8 cellular contexts compared by ENCODE assay signal in the genomic region with DNA sequence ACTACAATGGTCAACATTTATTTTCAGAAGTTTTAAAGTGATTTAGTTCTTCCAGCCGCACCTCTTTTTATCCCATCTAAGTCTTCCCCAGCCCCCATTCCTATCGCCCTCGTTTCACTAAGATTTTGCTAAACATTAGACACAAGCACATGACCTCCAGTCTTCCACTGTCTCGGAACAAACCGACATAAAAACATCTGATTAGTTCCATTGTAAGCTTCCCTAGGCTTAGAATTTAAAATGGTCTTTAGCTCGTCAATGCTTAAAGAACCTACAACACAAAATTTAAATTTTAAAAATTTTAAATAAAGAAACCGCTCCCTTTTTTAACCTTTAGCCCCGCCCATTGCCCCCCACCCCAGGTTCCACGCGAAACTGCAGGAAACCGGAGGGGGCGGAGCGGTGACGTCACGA. TPM values are rescaled to one million over a fixed set of nuclear protein-coding genes. Genes with fewer than 3 reads are reported as not detected.
A peak's percentile ranks its signal among the peaks of the same experiment; 100 is the strongest.
DNase-seq lines count a peak whose midpoint lies in the region; ATAC-seq and TF ChIP-seq lines count a peak whose summit lies in the region.

No MANE protein-coding gene starts in this region.

- H3K4me1 ChIP-seq in PC-9 (replicated peaks; ENCODE audit: insufficient read depth): peaks cover 17% of the 10 kb centered on the region
- H3K4me1 ChIP-seq in left lung: peaks cover 0 to 23% of the 10 kb centered on the region in 2 donors

- no peak for TF ChIP-seq CTCF in PC-9 (conservative IDR thresholded peaks at IDR 0.05)
- TF ChIP-seq CTCF in astrocyte of the spinal cord (IDR thresholded peaks at IDR 0.05; ENCODE audit: low read depth, low read length): no peak
- no peak for TF ChIP-seq CTCF in left lung (IDR thresholded peaks at IDR 0.05)

- intact Hi-C loops in PC-9 (cut with micrococcal nuclease; ENCODE audit: unreplicated experiment) (loop anchor here (1.0 to 5.0 kb wide), 7 partner anchors 38 to 169 kb away; a partner anchor contains a TSS), left lung (cut with DNase I) (no loop called here)

- no TSS peak for BruUV-seq in PC-9 (replicated peaks; lab: Mats Ljungman, UMichigan)

- H2AFZ ChIP-seq in PC-9: peak overlapping the region; percentile 87

- H3K4me3 ChIP-seq in PC-9 (peak overlapping the region; percentile 69), astrocyte of the spinal cord (ENCODE audit: low read depth, low read length) (peak overlapping the region; percentile 50), left lung (peak overlapping the region; percentile 86 to 91)

- H3K9me3 ChIP-seq in PC-9 (ENCODE audit: insufficient read depth, low read depth): no peaks in the 10 kb centered on the region
- H3K9me3 ChIP-seq in left lung: no peaks in the 10 kb centered on the region

- H3F3A ChIP-seq in PC-9 (ENCODE audit: insufficient read depth, low read depth): peaks cover 30% of the 10 kb centered on the region

- peaks cover 36% of the 10 kb centered on the region for H4K20me1 ChIP-seq in PC-9 (ENCODE audit: insufficient read depth)

- ATAC-seq in HG02938 (IDR thresholded peaks at IDR 0.05; ENCODE audit: unreplicated experiment) (peak; percentile 9), left lung (peak; percentile 1), GM19397 (IDR thresholded peaks at IDR 0.05; ENCODE audit: unreplicated experiment) (no peak)
- ATAC-seq in stimulated activated naive CD8-positive, alpha-beta T cell treated with anti-CD3 and anti-CD28 coated beads, Interleukin-15, Interleukin-2, amounts not matched to agents 100 U/mL and 50 U/mL, for 24 hours: no peak

- H3K4me2 ChIP-seq in PC-9: peak overlapping the region; percentile 81

- POLR2A ChIA-PET in PC-9 (lab: Charles Lee; ENCODE audit: unreplicated experiment): interaction anchor here (0.5 to 0.7 kb wide), 8 partner anchors 14 to 170 kb away, joined by 3 to 17 read pairs (median 4); no protein-coding TSS in a partner anchor

- CTCF ChIA-PET in PC-9 (lab: Charles Lee): interaction anchor here (0.5 to 1.4 kb wide), 4 partner anchors 20 to 169 kb away, joined by 4 to 5 read pairs (median 4); no protein-coding TSS in a partner anchor

- H3K79me2 ChIP-seq in PC-9 (ENCODE audit: low read depth): peaks cover 52% of the 10 kb centered on the region

- DNase-seq in NCI-H446 (lab: John Stamatoyannopoulos, UW) (peak; percentile 83 to 84), NCI-H446 treated with DMSO at 0.1 percent for 48 hours (lab: John Stamatoyannopoulos, UW) (no peak), PC-9 (no peak), astrocyte of the spinal cord (ENCODE audit: low read depth, low spot score) (no peak), left lung (no peak)
- peak; percentile 12 for DNase-seq in stimulated activated naive CD8-positive, alpha-beta T cell treated with anti-CD3 and anti-CD28 coated beads, Interleukin-15, Interleukin-2, amounts not matched to agents 100 U/mL and 50 U/mL, for 24 hours

- H3K36me3 ChIP-seq in PC-9 (ENCODE audit: low read depth) (peaks cover 11% of the 10 kb centered on the region; the same call in 1 of the 2 replicates), left lung (no peaks in the 10 kb centered on the region)

- H3K9me2 ChIP-seq in PC-9 (ENCODE audit: insufficient read depth): no peaks in the 10 kb centered on the region; the same call in 1 of the 2 replicates

- in situ Hi-C loops in astrocyte of the spinal cord (cut with HindIII; ENCODE audit: low sequenced_read_pairs): no loop called here

- H3K27me3 ChIP-seq in PC-9 (ENCODE audit: insufficient read depth, low read depth) (no peaks in the 10 kb centered on the region), left lung (no peaks in the 10 kb centered on the region)

- peak overlapping the region; percentile 97 for H3K27ac ChIP-seq in PC-9
- peak overlapping the region; percentile 100 for H3K27ac ChIP-seq in left lung

RNA-seq across cellular contexts. Expression of a gene that starts 0.3 kb away (rescaled TPM):
- total RNA-seq in PC-9 (2021) (20.5 and 32.0 TPM in 2 replicates), left lung (10 to 100 TPM; 25.9 to 46.6 TPM)

Comparison
In these comparisons a context has a peak if more than half of its experiments do, and no peak if none do; other contexts are left out.
1. DNase-seq: peak in NCI-H446 (2 of 2) and stimulated activated naive CD8-positive, alpha-beta T cell treated with anti-CD3 and anti-CD28 coated beads, Interleukin-15, Interleukin-2, amounts not matched to agents 100 U/mL and 50 U/mL, for 24 hours (single experiment); none in NCI-H446 treated with DMSO at 0.1 percent for 48 hours (single experiment), PC-9 (0 of 2), astrocyte of the spinal cord (single experiment) and left lung (0 of 2).
2. ATAC-seq: peak in HG02938 (single experiment) and left lung (single experiment); none in stimulated activated naive CD8-positive, alpha-beta T cell treated with anti-CD3 and anti-CD28 coated beads, Interleukin-15, Interleukin-2, amounts not matched to agents 100 U/mL and 50 U/mL, for 24 hours (single experiment) and GM19397 (single experiment).
3. Peak in every context shown above with its lines, with median percentiles within 50 percentile points of each other: H3K4me3 ChIP-seq.